Comparison of ENCODE assay signal across 28 cellular contexts in genomic region chr2:30590407-30590806, GRCh38.
"Had no signal": no experiment of that assay in that cellular context is flagged by ENCODE, and none has a peak within 500 bp of the region (broad histone marks: within the 10 kb centered on the region; RNA-seq: fewer than 3 reads in every experiment).

No MANE protein-coding gene starts in this region.

- H3K9me2 ChIP-seq: SK-N-SH had no signal

- DNase-seq: Kasumi-1, KG1, MG63, NCI-H1048, NCI-H1092 treated with DMSO at 0.1 percent for 48 hours, NCI-H1105 treated with DMSO at 0.1 percent for 48 hours, NCI-H1417, NCI-H1436, NCI-H146, NCI-H1694, NCI-H187, NCI-H1930, NCI-H2029 treated with DMSO at 0.1 percent for 48 hours, NCI-H2081 treated with DMSO at 0.1 percent for 48 hours, NCI-H2107, NCI-H2171, NCI-H226, NCI-H446 treated with DMSO at 0.1 percent for 48 hours, NCI-H524, NCI-H526, NCI-H774, Peyer's patch, Right ventricle myocardium superior, RPMI8226, SHP77 treated with DMSO at 0.1 percent for 48 hours, SK-N-SH, T-cell had no signal

- H3K4me2 ChIP-seq: SK-N-SH had no signal

- H3K4me3 ChIP-seq: MG63, Peyer's patch, SJSA1 had no signal

- H3K27me3 ChIP-seq: MG63, Peyer's patch, SJSA1 had no signal

- ATAC-seq: T-cell had no signal

- H3K27ac ChIP-seq: Peyer's patch, SJSA1 had no signal

- H3K9me3 ChIP-seq: MG63, Peyer's patch, SJSA1, SK-N-SH had no signal

- H3K36me3 ChIP-seq: MG63, Peyer's patch had no signal

- H3K9ac ChIP-seq: SK-N-SH had no signal

- H3K4me1 ChIP-seq: Peyer's patch, SJSA1 had no signal
